ENCODE assay signal across 8 cellular contexts in genomic region chr5:40883051-40883450, GRCh38. TPM values are rescaled to one million over a fixed set of nuclear protein-coding genes. Genes with fewer than 3 reads are reported as not detected.
"Had no signal": no experiment of that assay in that cellular context is flagged by ENCODE, and none has a peak within 500 bp of the region (broad histone marks: within the 10 kb centered on the region; RNA-seq: fewer than 3 reads in every experiment).

No MANE protein-coding gene starts in this region.

RNA-seq across cellular contexts. Expression of gene C7, which starts 26.2 kb away (rescaled TPM):
- total RNA-seq: activated naive CD4-positive, alpha-beta T cell treated with anti-CD3 and anti-CD28 coated beads for 36 hours; activated naive CD4-positive, alpha-beta T cell treated with anti-CD3 and anti-CD28 coated beads, Interleukin-2, amount 50 U/mL, for 72 hours; activated naive CD8-positive, alpha-beta T cell treated with anti-CD3 and anti-CD28 coated beads for 36 hours; activated naive CD8-positive, alpha-beta T cell treated with anti-CD3 and anti-CD28 coated beads, Interleukin-2, amount 10 ng/mL, durations not matched to agents 7 days and 5 days; activated T-cell treated with anti-CD3 and anti-CD28 coated beads, Interleukin-2, amount 50 U/mL, for 72 hours; activated T-helper 1 cell treated with anti-CD3 and anti-CD28 coated beads, Interleukin-12 subunit alpha, Interleukin-12 subunit beta, Interleukin-2, Interleukin-4 antibody, amounts not matched to agents 30 ng/mL and 10 ng/mL and 1 ng/mL, durations not matched to agents 14 hours and 24 hours and 36 hours; activated T-helper 17 cell treated with anti-CD3 and anti-CD28 coated beads, Interleukin-2, amount 50 U/mL, for 72 hours; activated T-helper 2 cell treated with anti-CD3 and anti-CD28 coated beads, Interferon-gamma antibody, Interleukin-2, Interleukin-4, amounts not matched to agents 10 μg/mL and 5 μg/mL and 100 μg/mL, durations not matched to agents 14 hours and 24 hours and 36 hours had no signal
